In genomic region chr5:89337-90286, GRCh38 we compare ENCODE assay signal across 23 cellular contexts. TPM values are rescaled to one million over a fixed set of nuclear protein-coding genes. Genes with fewer than 3 reads are reported as not detected.
A peak's percentile ranks its signal among the peaks of the same experiment; 100 is the strongest.
DNase-seq lines count a peak whose midpoint lies in the region; ATAC-seq and TF ChIP-seq lines count a peak whose summit lies in the region.
"Had no signal": no experiment of that assay in that cellular context is flagged by ENCODE, and none has a peak within 500 bp of the region (broad histone marks: within the 10 kb centered on the region; RNA-seq: fewer than 3 reads in every experiment).

No MANE protein-coding gene starts in this region.

- no peak for ATAC-seq in right lobe of liver
- ATAC-seq: Right ventricle myocardium inferior had no signal

- no peaks in the 10 kb centered on the region for H3K4me1 ChIP-seq in right lobe of liver
- H3K4me1 ChIP-seq: SJCRH30 had no signal

- H3K9me3 ChIP-seq in right lobe of liver: no peaks in the 10 kb centered on the region
- H3K9me3 ChIP-seq: BLaER1, SJCRH30 had no signal

- no peaks in the 10 kb centered on the region for H3K36me3 ChIP-seq in right lobe of liver
- H3K36me3 ChIP-seq: SJCRH30 had no signal

- H3K27ac ChIP-seq in coronary artery: no peak overlapping the region
- H3K27ac ChIP-seq in right lobe of liver: no peak overlapping the region
- H3K27ac ChIP-seq: HL-60, PC-9, SJCRH30 had no signal

- intact Hi-C loops in right lobe of liver (cut with DNase I): no loop called here

- peak; percentile 3 for DNase-seq in D341Med (ENCODE audit: low spot score)
- DNase-seq in coronary artery (ENCODE audit: low spot score): peak; percentile 31
- peak; percentile 82 for DNase-seq in mesenteric fat pad (ENCODE audit: low spot score)
- peak; percentile 14 for DNase-seq in retina
- DNase-seq in right lobe of liver: no peak
- no peak for DNase-seq in putamen (ENCODE audit: low spot score)
- DNase-seq in NCI-H146 (lab: John Stamatoyannopoulos, UW): no peak
- DNase-seq in HK-2 (ENCODE audit: unreplicated experiment): no peak
- DNase-seq: CD4-positive, CD25-positive, alpha-beta regulatory T cell; GOT3; Kasumi-1; NCI-H1105; NCI-H1436 treated with DMSO at 0.1 percent for 48 hours; NCI-H2029; NCI-H446; NCI-H524 treated with DMSO at 0.1 percent for 48 hours; NCI-H774; NK-92 treated with Interleukin-12 subunit alpha and Interleukin-12 subunit beta, amount 100 ng/mL, for 24 hours; SJCRH30 had no signal

- TF ChIP-seq CTCF in coronary artery (IDR thresholded peaks at IDR 0.05) (no peak), right lobe of liver (IDR thresholded peaks at IDR 0.05) (no peak)

- WGBS in right lobe of liver (ENCODE audit: insufficient coverage, low coverage, low lambda C conversion rate, missing lambda C conversion rate): 82% methylated on average over 6 of the region's 17 CpGs

- TF ChIP-seq POLR2A in right lobe of liver (IDR thresholded peaks at IDR 0.05): no peak

- H3K4me3 ChIP-seq in coronary artery (no peak overlapping the region), right lobe of liver (no peak overlapping the region)
- H3K4me3 ChIP-seq: BLaER1, PC-9, SJCRH30 had no signal

- peaks cover 0 to 13% of the 10 kb centered on the region in 2 donors for H3K27me3 ChIP-seq in right lobe of liver
- H3K27me3 ChIP-seq: BLaER1, SJCRH30 had no signal

RNA-seq across cellular contexts. Expression of gene PLEKHG4B, which starts 2.4 kb away (rescaled TPM):
- total RNA-seq in mesenteric fat pad: not detected
- under 1 TPM in 2 of 6 experiments, not detected in 4; 0.13 to 0.18 TPM for total RNA-seq in right lobe of liver
- total RNA-seq: CD4-positive, CD25-positive, alpha-beta regulatory T cell; PC-9; Right ventricle myocardium inferior had no signal

Comparison
In these comparisons a context has a peak if more than half of its experiments do, and no peak if none do; other contexts are left out.
1. DNase-seq: peak in D341Med (single experiment), coronary artery (single experiment), mesenteric fat pad (single experiment) and retina (single experiment); none in right lobe of liver (0 of 3), putamen (single experiment), NCI-H146 (single experiment) and HK-2 (single experiment).